33 cellular contexts compared by ENCODE assay signal in genomic region chr4:68011684-68012083, GRCh38. TPM values are rescaled to one million over a fixed set of nuclear protein-coding genes. Genes with fewer than 3 reads are reported as not detected.
"Had no signal": no experiment of that assay in that cellular context is flagged by ENCODE, and none has a peak within 500 bp of the region (broad histone marks: within the 10 kb centered on the region; RNA-seq: fewer than 3 reads in every experiment).

No MANE protein-coding gene starts in this region.

- H3K9ac ChIP-seq: parathyroid adenoma had no signal

- H2AFZ ChIP-seq: parathyroid adenoma had no signal

- H3K9me3 ChIP-seq: gastrocnemius medialis, mucosa of descending colon, right atrium auricular region, suprapubic skin, transverse colon, upper lobe of right lung, uterus had no signal

- H3K4me3 ChIP-seq: coronary artery, gastrocnemius medialis, lung, mucosa of descending colon, right atrium auricular region, smooth muscle cell, suprapubic skin, transverse colon, upper lobe of right lung, uterus had no signal

- H3K27me3 ChIP-seq: gastrocnemius medialis, right atrium auricular region, suprapubic skin, transverse colon, upper lobe of right lung, uterus had no signal

- ATAC-seq: gastrocnemius medialis; left lobe of liver; mucosa of descending colon; natural killer cell treated with Interleukin-12 subunit alpha and Interleukin-12 subunit beta and Interleukin-15 and Interleukin-18, amount 100 ng/mL, for 72 hours; sciatic nerve; stimulated activated naive CD8-positive, alpha-beta T cell treated with anti-CD3 and anti-CD28 coated beads, Interleukin-15, amount 100 ng/mL, for 72 hours; upper lobe of right lung had no signal

- FAIRE-seq: endothelial cell of umbilical vein had no signal

- H3K27ac ChIP-seq: coronary artery, gastrocnemius medialis, parathyroid adenoma, right atrium auricular region, suprapubic skin, transverse colon, upper lobe of right lung, uterus had no signal

- H3K79me2 ChIP-seq: parathyroid adenoma had no signal

- H3K4me1 ChIP-seq: gastrocnemius medialis, parathyroid adenoma, right atrium auricular region, suprapubic skin, transverse colon, upper lobe of right lung, uterus had no signal

- DNase-seq: dermis blood vessel endothelial cell; effector memory CD4-positive, alpha-beta T cell; foreskin fibroblast; gastrocnemius medialis; head of caudate nucleus; kidney; mesenchymal stem cell; mucosa of descending colon; naive B cell; stimulated activated CD4-positive, alpha-beta T cell treated with anti-CD3 and anti-CD28 coated beads, Interleukin-12 subunit alpha, Interleukin-12 subunit beta, amount 100 ng/mL, for 4 hours; stimulated activated CD4-positive, alpha-beta T cell treated with anti-CD3 and anti-CD28 coated beads, Interleukin-1b, Interleukin-23, amount 100 ng/mL, for 48 hours; stimulated activated CD4-positive, alpha-beta T cell treated with anti-CD3 and anti-CD28 coated beads, Interleukin-4, amount 100 ng/mL, for 1 hour; stimulated activated CD8-positive, alpha-beta memory T cell treated with anti-CD3 and anti-CD28 coated beads, Interleukin-4, amount 100 ng/mL, for 48 hours; stimulated activated naive CD4-positive, alpha-beta T cell; stimulated activated naive CD8-positive, alpha-beta T cell treated with anti-CD3 and anti-CD28 coated beads, Interleukin-15, amount 100 ng/mL, for 72 hours; transverse colon; upper lobe of right lung; uterus had no signal

- H3K36me3 ChIP-seq: gastrocnemius medialis, right atrium auricular region, suprapubic skin, transverse colon, upper lobe of right lung, uterus had no signal

- H3K4me2 ChIP-seq: smooth muscle cell had no signal

RNA-seq across cellular contexts. Expression of gene TMPRSS11A, which starts 48.4 kb away (rescaled TPM):
- total RNA-seq: endothelial cell of umbilical vein; gastrocnemius medialis; glomerular endothelial cell; kidney; left lobe of liver; liver; lung; mucosa of descending colon; natural killer cell treated with Interleukin-12 subunit alpha and Interleukin-12 subunit beta and Interleukin-15 and Interleukin-18, amount 100 ng/mL, for 72 hours; neural crest cell; osteoblast; progenitor cell of endocrine pancreas; right atrium auricular region; sciatic nerve; suprapubic skin; transverse colon; upper lobe of right lung; uterus had no signal
- polyA plus RNA-seq: endothelial cell of umbilical vein, lung, smooth muscle cell had no signal
